In the genomic region with DNA sequence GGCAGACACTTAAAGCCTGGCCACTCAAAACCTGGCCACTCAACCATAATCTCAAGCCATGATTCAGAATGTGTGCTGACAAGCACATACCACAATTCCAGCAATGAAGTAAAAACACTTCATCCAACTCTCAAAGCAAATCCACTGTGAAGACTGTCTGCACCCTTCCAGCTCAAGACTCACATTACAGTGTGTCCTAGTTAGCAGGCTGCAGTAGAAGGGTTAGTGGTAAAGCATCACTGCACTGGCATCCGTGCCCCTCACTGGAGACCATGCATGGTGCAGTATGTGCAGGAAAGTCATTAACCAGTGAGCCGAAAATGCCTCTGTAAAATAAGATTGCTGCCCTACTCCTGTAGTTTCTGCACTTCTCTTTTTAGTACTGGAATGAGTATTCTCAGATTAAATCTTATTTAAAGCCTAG, we compare ENCODE assay signal across 16 cellular contexts. TPM values are rescaled to one million over a fixed set of nuclear protein-coding genes. Genes with fewer than 3 reads are reported as not detected.
DNase-seq lines count a peak whose midpoint lies in the region; ATAC-seq, FAIRE-seq and TF ChIP-seq lines count a peak whose summit lies in the region.
"Had no signal": no experiment of that assay in that cellular context is flagged by ENCODE, and none has a peak within 500 bp of the region (broad histone marks: within the 10 kb centered on the region; RNA-seq: fewer than 3 reads in every experiment).

No MANE protein-coding gene starts in this region.

- H3K4me1 Mint-ChIP-seq in astrocyte (ENCODE audit: low read depth, unreplicated experiment) (peaks cover 15% of the 10 kb centered on the region), naive B cell (peaks cover 11 to 40% (median 14%) of the 10 kb centered on the region in 3 donors), immature natural killer cell (peaks cover 19 to 32% of the 10 kb centered on the region in 2 donors)

- H3K9me3 Mint-ChIP-seq in astrocyte (ENCODE audit: unreplicated experiment) (no peaks in the 10 kb centered on the region), naive B cell (peaks cover 0 to 1% (median 0%) of the 10 kb centered on the region in 7 donors), immature natural killer cell (no peaks in the 10 kb centered on the region)
- H3K9me3 Mint-ChIP-seq: central memory CD8-positive, alpha-beta T cell had no signal

- no peak for FAIRE-seq in astrocyte (lab: Jason Lieb, UNC)
- FAIRE-seq: HTR-8/SVneo had no signal

- H3K27me3 Mint-ChIP-seq in astrocyte (ENCODE audit: low read depth, unreplicated experiment) (no peaks in the 10 kb centered on the region), naive B cell (no peaks in the 10 kb centered on the region), immature natural killer cell (ENCODE audit: low read depth in 3 of 3) (peaks cover 0 to 3% (median 2%) of the 10 kb centered on the region in 3 donors)
- H3K27me3 Mint-ChIP-seq: central memory CD8-positive, alpha-beta T cell had no signal

- H3K36me3 Mint-ChIP-seq in astrocyte (ENCODE audit: low read depth, unreplicated experiment) (no peaks in the 10 kb centered on the region), naive B cell (peaks cover 0 to 9% of the 10 kb centered on the region in 2 donors), immature natural killer cell (peaks cover 0 to 8% (median 5%) of the 10 kb centered on the region in 3 donors)

- H3F3A ChIP-seq in DOHH2 (ENCODE audit: control insufficient read depth, insufficient read depth) = peaks cover 17% of the 10 kb centered on the region

- H3K27ac ChIP-seq in DOHH2 (ENCODE audit: low read depth, low read length) = peak overlapping the region; percentile 45
- no peak overlapping the region for H3K27ac ChIP-seq in astrocyte (ENCODE audit: low read depth, low read length)
- H3K27ac ChIP-seq: C4-2B, tibial artery, VCaP had no signal

- ATAC-seq in naive B cell (ENCODE audit: low read depth in 2 of 2) = peak; percentile 21 to 40

- no peak for TF ChIP-seq CTCF in DOHH2 (IDR thresholded peaks at IDR 0.05; ENCODE audit: low read depth, low read length, poor library complexity, severe bottlenecking)
- TF ChIP-seq CTCF in astrocyte (IDR thresholded peaks at IDR 0.05; ENCODE audit: insufficient read depth, low read depth, low read length) = no peak

- H3K4me3 Mint-ChIP-seq in astrocyte (ENCODE audit: unreplicated experiment) (no peak overlapping the region), naive B cell (no peak overlapping the region), immature natural killer cell (no peak overlapping the region)
- H3K4me3 Mint-ChIP-seq: central memory CD8-positive, alpha-beta T cell had no signal

- no peaks in the 10 kb centered on the region for H4K20me1 ChIP-seq in DOHH2 (ENCODE audit: control insufficient read depth, insufficient read depth, low read depth, low read length)
- no peaks in the 10 kb centered on the region for H4K20me1 ChIP-seq in astrocyte (ENCODE audit: insufficient read depth, low read length)

- peaks cover 60% of the 10 kb centered on the region for H3K4me1 ChIP-seq in DOHH2 (ENCODE audit: control insufficient read depth, low read length)
- H3K4me1 ChIP-seq in astrocyte (ENCODE audit: insufficient read depth, low read length) = peaks cover 3% of the 10 kb centered on the region

- H2AFZ ChIP-seq in astrocyte (ENCODE audit: low read depth, low read length) = no peak overlapping the region

- peak overlapping the region; percentile 54 for H3K4me2 ChIP-seq in DOHH2 (ENCODE audit: low read length)
- H3K4me2 ChIP-seq in astrocyte (ENCODE audit: low read length) = no peak overlapping the region

- 0 out of 2 replicates have a peak overlapping the region, but pooled peaks have one; percentile 22 for H3K4me3 ChIP-seq in DOHH2 (ENCODE audit: low read length)
- H3K4me3 ChIP-seq in astrocyte (ENCODE audit: insufficient read depth, low read depth, low read length) = no peak overlapping the region
- H3K4me3 ChIP-seq: tibial artery had no signal

- H3K9me3 ChIP-seq in DOHH2 (ENCODE audit: control insufficient read depth, insufficient read depth, low read length) = no peaks in the 10 kb centered on the region; the same call in 1 of the 2 replicates
- H3K9me3 ChIP-seq in astrocyte (ENCODE audit: insufficient read depth, low read depth, low read length) = no peaks in the 10 kb centered on the region
- H3K9me3 ChIP-seq: tibial artery had no signal

- no peaks in the 10 kb centered on the region for H3K9me2 ChIP-seq in DOHH2 (replicated peaks; ENCODE audit: control insufficient read depth, low read length)

- H3K9ac ChIP-seq in astrocyte (ENCODE audit: low read length) = no peak overlapping the region

- H3K79me2 ChIP-seq in DOHH2 (ENCODE audit: control insufficient read depth, low read length) (peaks cover 89% of the 10 kb centered on the region), astrocyte (ENCODE audit: insufficient read depth, low read length) (no peaks in the 10 kb centered on the region)

- peaks cover 28% of the 10 kb centered on the region for H3K36me3 ChIP-seq in DOHH2 (ENCODE audit: control insufficient read depth, low read length)
- no peaks in the 10 kb centered on the region for H3K36me3 ChIP-seq in astrocyte (ENCODE audit: insufficient read depth, low read length)
- H3K36me3 ChIP-seq: tibial artery had no signal

- H3K27me3 ChIP-seq in DOHH2 (ENCODE audit: control insufficient read depth, low read length) (no peaks in the 10 kb centered on the region), astrocyte (ENCODE audit: insufficient read depth, low read length) (no peaks in the 10 kb centered on the region)
- H3K27me3 ChIP-seq: tibial artery had no signal

- DNase-seq in M059J (ENCODE audit: low read depth) = peak; percentile 59
- peak; percentile 80 for DNase-seq in astrocyte (ENCODE audit: low read depth)
- DNase-seq in naive B cell = no peak
- DNase-seq in immature natural killer cell = no peak
- DNase-seq in NCI-H1092 treated with DMSO at 0.1 percent for 48 hours (lab: John Stamatoyannopoulos, UW) = no peak
- DNase-seq in effector CD4-positive, alpha-beta T cell = no peak
- DNase-seq in amniotic stem cell (lab: John Stamatoyannopoulos, UW) = no peak
- DNase-seq: glutamatergic neuron, NCI-H1048, tibial artery had no signal

- H3K27ac Mint-ChIP-seq in astrocyte (ENCODE audit: unreplicated experiment) = no peak overlapping the region
- peak overlapping the region in 2 of 6 donors; percentile 9 to 36 for H3K27ac Mint-ChIP-seq in naive B cell
- no peak overlapping the region for H3K27ac Mint-ChIP-seq in immature natural killer cell
- H3K27ac Mint-ChIP-seq: activated naive CD4-positive, alpha-beta T cell treated with anti-CD3 and anti-CD28 coated beads, Interleukin-2, amount 50 U/mL, for 72 hours had no signal

RNA-seq across cellular contexts. Expression of gene SLC23A2, which starts 43.4 kb away (rescaled TPM):
- total RNA-seq in M059J (2014; rRNA removed; shearing (Covaris generic)) = 13.1 and 19.7 TPM in 2 replicates
- 19.2 and 20.8 TPM in 2 replicates for total RNA-seq in astrocyte
- polyA plus RNA-seq in naive B cell (ENCODE audit: low read depth in 6 of 6) (10 to 100 TPM in 2 of 6 donors, 1 to 10 TPM in 4; 5.0 to 10.8 (median 7.1) TPM), immature natural killer cell (1 to 10 TPM; 5.0 to 9.3 (median 5.1) TPM)

Comparison
In these comparisons a context has a peak if more than half of its experiments do, and no peak if none do; other contexts are left out.
1. DNase-seq: peak in M059J (single experiment) and astrocyte (single experiment); none in naive B cell (single experiment), immature natural killer cell (0 of 3), NCI-H1092 treated with DMSO at 0.1 percent for 48 hours (single experiment), effector CD4-positive, alpha-beta T cell (single experiment) and amniotic stem cell (single experiment).